Comparison of ENCODE assay signal across 1 cellular context in the genomic region with DNA sequence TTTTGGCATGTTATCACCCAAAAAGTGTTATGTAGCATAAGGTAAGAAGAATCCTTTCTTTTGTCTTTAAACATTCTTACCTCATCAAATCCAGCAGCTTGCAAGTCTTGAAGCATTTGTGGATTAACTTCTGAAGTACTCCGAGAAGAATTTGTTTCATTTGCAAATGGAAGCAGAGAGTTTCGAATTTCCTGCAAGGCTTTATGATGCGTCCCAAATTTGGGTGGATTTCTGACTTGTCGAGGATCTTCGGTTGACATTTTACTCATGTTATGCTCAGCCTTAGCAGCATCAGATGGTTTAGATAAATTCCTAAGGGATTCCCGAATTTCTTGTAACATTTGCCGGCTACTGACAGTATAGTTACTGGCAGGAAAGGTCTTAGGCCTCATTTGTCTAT.
TF ChIP-seq lines count a peak whose summit lies in the region.

No MANE protein-coding gene starts in this region.

TF ChIP-seq in SK-N-SH treated with all-trans-retinoic acid at 6 μM for 48 hours, 23 proteins besides CTCF, POLR2A, EP300 and RAD21 (continued from another document):
- TF ChIP-seq, protein P1, sequence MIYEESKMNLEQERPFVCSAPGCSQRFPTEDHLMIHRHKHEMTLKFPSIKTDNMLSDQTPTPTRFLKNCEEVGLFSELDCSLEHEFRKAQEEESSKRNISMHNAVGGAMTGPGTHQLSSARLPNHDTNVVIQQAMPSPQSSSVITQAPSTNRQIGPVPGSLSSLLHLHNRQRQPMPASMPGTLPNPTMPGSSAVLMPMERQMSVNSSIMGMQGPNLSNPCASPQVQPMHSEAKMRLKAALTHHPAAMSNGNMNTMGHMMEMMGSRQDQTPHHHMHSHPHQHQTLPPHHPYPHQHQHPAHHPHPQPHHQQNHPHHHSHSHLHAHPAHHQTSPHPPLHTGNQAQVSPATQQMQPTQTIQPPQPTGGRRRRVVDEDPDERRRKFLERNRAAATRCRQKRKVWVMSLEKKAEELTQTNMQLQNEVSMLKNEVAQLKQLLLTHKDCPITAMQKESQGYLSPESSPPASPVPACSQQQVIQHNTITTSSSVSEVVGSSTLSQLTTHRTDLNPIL (CRISPR knock-in tag; IDR thresholded peaks at IDR 0.05; ENCODE audit: low read depth) = no peak
- TF ChIP-seq CSDC2 (CRISPR knock-in tag; IDR thresholded peaks at IDR 0.05) = no peak
